ENCODE assay signal across 14 cellular contexts in the genomic region with DNA sequence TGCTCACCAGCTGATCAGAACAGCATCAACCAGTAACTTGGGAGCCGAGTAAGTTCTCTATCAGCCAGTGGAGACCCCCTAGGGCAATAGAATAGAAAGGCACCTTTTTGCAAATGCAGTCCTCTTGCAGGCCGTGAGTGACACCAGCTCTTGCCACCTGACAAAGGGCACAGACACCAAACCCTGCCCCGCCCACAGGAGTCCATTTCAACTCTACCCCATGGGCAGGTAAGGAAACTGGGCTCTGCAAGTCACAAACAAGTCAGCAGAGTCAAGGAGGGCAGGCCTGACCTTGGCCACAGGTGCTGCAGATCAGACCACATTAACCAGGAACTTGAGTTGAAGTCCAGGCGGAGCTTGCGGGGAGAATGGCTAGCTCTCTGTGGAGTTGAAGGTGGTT.
DNase-seq lines count a peak whose midpoint lies in the region; ATAC-seq and TF ChIP-seq lines count a peak whose summit lies in the region.
"Had no signal": no experiment of that assay in that cellular context is flagged by ENCODE, and none has a peak within 500 bp of the region (broad histone marks: within the 10 kb centered on the region; RNA-seq: fewer than 3 reads in every experiment).

No MANE protein-coding gene starts in this region.

- H3K4me1 ChIP-seq in GM23338 (ENCODE audit: insufficient read depth) (peaks cover 16% of the 10 kb centered on the region), PC-9 (replicated peaks; ENCODE audit: insufficient read depth) (peaks cover 7% of the 10 kb centered on the region; the same call in 1 of the 2 replicates), endodermal cell (ENCODE audit: control insufficient read depth, insufficient read depth, low read length) (no peaks in the 10 kb centered on the region), neuron (ENCODE audit: insufficient read depth, low read length) (peaks cover 63% of the 10 kb centered on the region)

- ATAC-seq in GM23338 (peak; percentile 49), GM18867 (IDR thresholded peaks at IDR 0.05; ENCODE audit: unreplicated experiment) (no peak)

- no TSS peak for BruUV-seq in PC-9 (replicated peaks; lab: Mats Ljungman, UMichigan)

- no peak overlapping the region for H3K9ac ChIP-seq in endodermal cell (ENCODE audit: extremely low read depth, low read length, poor library complexity, severe bottlenecking)

- H3K4me2 ChIP-seq in GM23338, result no peak overlapping the region
- no peak overlapping the region for H3K4me2 ChIP-seq in PC-9

- H3K27me3 Mint-ChIP-seq in GM23338 (ENCODE audit: insufficient read depth, low read depth, poor library complexity) (peaks cover 8% of the 10 kb centered on the region), endodermal cell (ENCODE audit: insufficient read depth) (no peaks in the 10 kb centered on the region)

- H3K36me3 Mint-ChIP-seq in GM23338 (ENCODE audit: low read depth), result no peaks in the 10 kb centered on the region
- H3K36me3 Mint-ChIP-seq in endodermal cell (ENCODE audit: low read depth), result no peaks in the 10 kb centered on the region
- H3K36me3 Mint-ChIP-seq: CD14-positive monocyte had no signal

- 0 out of 2 replicates have a peak, but pooled peaks cover 6% of the 10 kb centered on the region for H3F3A ChIP-seq in GM23338 (replicated peaks; ENCODE audit: low read depth)
- no peaks in the 10 kb centered on the region; the same call in 1 of the 2 replicates for H3F3A ChIP-seq in PC-9 (ENCODE audit: insufficient read depth, low read depth)

- H3K4me1 Mint-ChIP-seq in GM23338 (peaks cover 33% of the 10 kb centered on the region), endodermal cell (peaks cover 32% of the 10 kb centered on the region)
- H3K4me1 Mint-ChIP-seq: CD14-positive monocyte had no signal

- POLR2A ChIA-PET in PC-9 (lab: Charles Lee; ENCODE audit: unreplicated experiment), result interaction anchor here (0.6 kb wide), 1 partner anchor 175 kb away, joined by 3 read pairs; no protein-coding TSS in a partner anchor

- H3K27ac ChIP-seq in GM23338 (ENCODE audit: low read depth) (no peak overlapping the region), PC-9 (no peak overlapping the region), endodermal cell (ENCODE audit: low read depth, low read length) (peak overlapping the region; percentile 97)
- H3K27ac ChIP-seq: HL-60 had no signal

- H3K9me2 ChIP-seq in GM23338 (ENCODE audit: insufficient read depth), result 0 out of 2 replicates have a peak, but pooled peaks cover 6% of the 10 kb centered on the region
- no peaks in the 10 kb centered on the region for H3K9me2 ChIP-seq in PC-9 (ENCODE audit: insufficient read depth)

- H3K9me3 ChIP-seq in PC-9 (ENCODE audit: insufficient read depth, low read depth) (no peaks in the 10 kb centered on the region), endodermal cell (ENCODE audit: control insufficient read depth, low read length) (no peaks in the 10 kb centered on the region), neuron (ENCODE audit: low read length) (no peaks in the 10 kb centered on the region)

- 71 to 80% methylated on average over 1 to 5 of the region's 5 CpGs for WGBS in endodermal cell (ENCODE audit: insufficient coverage in 1 of 2, insufficient read length in 1 of 2), 2 experiments

- H3K4me3 ChIP-seq in GM23338 (no peak overlapping the region), PC-9 (no peak overlapping the region), endodermal cell (ENCODE audit: low read length) (no peak overlapping the region), neuron (ENCODE audit: low read length) (no peak overlapping the region)

- H3K4me3 Mint-ChIP-seq in GM23338, result no peak overlapping the region
- H3K4me3 Mint-ChIP-seq in endodermal cell, result no peak overlapping the region
- H3K4me3 Mint-ChIP-seq: CD14-positive monocyte had no signal

- no peak overlapping the region for H3K27ac Mint-ChIP-seq in GM23338
- no peak overlapping the region for H3K27ac Mint-ChIP-seq in endodermal cell
- H3K27ac Mint-ChIP-seq: CD14-positive monocyte had no signal

- H3K36me3 ChIP-seq in GM23338 (ENCODE audit: insufficient read depth), result no peaks in the 10 kb centered on the region
- H3K36me3 ChIP-seq in PC-9 (ENCODE audit: low read depth), result no peaks in the 10 kb centered on the region
- no peaks in the 10 kb centered on the region for H3K36me3 ChIP-seq in endodermal cell (ENCODE audit: control insufficient read depth, insufficient read depth, low read length)
- H3K36me3 ChIP-seq in neuron (ENCODE audit: insufficient read depth, low read length), result no peaks in the 10 kb centered on the region

- CTCF ChIA-PET in PC-9 (lab: Charles Lee), result interaction anchor here (0.7 kb wide), 1 partner anchor 46 kb away, joined by 5 read pairs; no protein-coding TSS in a partner anchor

- H3K79me2 ChIP-seq in GM23338 (replicated peaks; ENCODE audit: insufficient read depth), result no peaks in the 10 kb centered on the region
- H3K79me2 ChIP-seq in PC-9 (ENCODE audit: low read depth), result no peaks in the 10 kb centered on the region

- H3K9me3 Mint-ChIP-seq in GM23338, result no peaks in the 10 kb centered on the region
- no peaks in the 10 kb centered on the region for H3K9me3 Mint-ChIP-seq in endodermal cell
- H3K9me3 Mint-ChIP-seq: CD14-positive monocyte had no signal

- DNase-seq in GM23338 (ENCODE audit: low spot score) (no peak), PC-9 (peak in 1 of 2 experiments; percentile 3), endodermal cell (peak; percentile 52), anterior cingulate cortex (lab: John Stamatoyannopoulos, UW) (no peak), SIG-M5 (lab: John Stamatoyannopoulos, UW) (no peak)
- DNase-seq: GF-D8, NCI-H1930, NCI-H2171 treated with DMSO at 0.1 percent for 48 hours, NCI-H446 treated with DMSO at 0.1 percent for 48 hours, Right ventricle myocardium superior had no signal

- intact Hi-C loops in PC-9 (cut with micrococcal nuclease; ENCODE audit: unreplicated experiment), result no loop called here

- no peaks in the 10 kb centered on the region for H3K27me3 ChIP-seq in GM23338 (ENCODE audit: insufficient read depth)
- no peaks in the 10 kb centered on the region for H3K27me3 ChIP-seq in PC-9 (ENCODE audit: insufficient read depth, low read depth)
- H3K27me3 ChIP-seq in endodermal cell (ENCODE audit: control insufficient read depth, insufficient read depth, low read length, poor library complexity, severe bottlenecking), result no peaks in the 10 kb centered on the region
- H3K27me3 ChIP-seq in neuron (ENCODE audit: insufficient read depth, low read length), result no peaks in the 10 kb centered on the region

- H4K20me1 ChIP-seq in GM23338 (replicated peaks; ENCODE audit: insufficient read depth) (no peaks in the 10 kb centered on the region), PC-9 (ENCODE audit: insufficient read depth) (no peaks in the 10 kb centered on the region)

- TF ChIP-seq CTCF in GM23338 (conservative IDR thresholded peaks at IDR 0.05; ENCODE audit: low read depth in 2 of 2) (no peak), PC-9 (conservative IDR thresholded peaks at IDR 0.05) (no peak), endodermal cell (conservative IDR thresholded peaks at IDR 0.05) (no peak)

- H2AFZ ChIP-seq in GM23338, result peak overlapping the region; percentile 72
- H2AFZ ChIP-seq in PC-9, result peak overlapping the region; percentile 61
- peak overlapping the region; percentile 27 for H2AFZ ChIP-seq in neuron (ENCODE audit: low read depth, low read length)

TF ChIP-seq in GM23338, 12 proteins besides CTCF, POLR2A, EP300 and RAD21 (continues in another document):
- TF ChIP-seq EZH2phosphoT487 (IDR thresholded peaks at IDR 0.05; ENCODE audit: unreplicated experiment) (no peak), EZH2 (IDR thresholded peaks at IDR 0.05; ENCODE audit: low read depth, unreplicated experiment) (no peak), ZNF114 (CRISPR knock-in tag; IDR thresholded peaks at IDR 0.05) (no peak), JUNB (IDR thresholded peaks at IDR 0.05; ENCODE audit: unreplicated experiment) (no peak)
- TF ChIP-seq, protein P1, sequence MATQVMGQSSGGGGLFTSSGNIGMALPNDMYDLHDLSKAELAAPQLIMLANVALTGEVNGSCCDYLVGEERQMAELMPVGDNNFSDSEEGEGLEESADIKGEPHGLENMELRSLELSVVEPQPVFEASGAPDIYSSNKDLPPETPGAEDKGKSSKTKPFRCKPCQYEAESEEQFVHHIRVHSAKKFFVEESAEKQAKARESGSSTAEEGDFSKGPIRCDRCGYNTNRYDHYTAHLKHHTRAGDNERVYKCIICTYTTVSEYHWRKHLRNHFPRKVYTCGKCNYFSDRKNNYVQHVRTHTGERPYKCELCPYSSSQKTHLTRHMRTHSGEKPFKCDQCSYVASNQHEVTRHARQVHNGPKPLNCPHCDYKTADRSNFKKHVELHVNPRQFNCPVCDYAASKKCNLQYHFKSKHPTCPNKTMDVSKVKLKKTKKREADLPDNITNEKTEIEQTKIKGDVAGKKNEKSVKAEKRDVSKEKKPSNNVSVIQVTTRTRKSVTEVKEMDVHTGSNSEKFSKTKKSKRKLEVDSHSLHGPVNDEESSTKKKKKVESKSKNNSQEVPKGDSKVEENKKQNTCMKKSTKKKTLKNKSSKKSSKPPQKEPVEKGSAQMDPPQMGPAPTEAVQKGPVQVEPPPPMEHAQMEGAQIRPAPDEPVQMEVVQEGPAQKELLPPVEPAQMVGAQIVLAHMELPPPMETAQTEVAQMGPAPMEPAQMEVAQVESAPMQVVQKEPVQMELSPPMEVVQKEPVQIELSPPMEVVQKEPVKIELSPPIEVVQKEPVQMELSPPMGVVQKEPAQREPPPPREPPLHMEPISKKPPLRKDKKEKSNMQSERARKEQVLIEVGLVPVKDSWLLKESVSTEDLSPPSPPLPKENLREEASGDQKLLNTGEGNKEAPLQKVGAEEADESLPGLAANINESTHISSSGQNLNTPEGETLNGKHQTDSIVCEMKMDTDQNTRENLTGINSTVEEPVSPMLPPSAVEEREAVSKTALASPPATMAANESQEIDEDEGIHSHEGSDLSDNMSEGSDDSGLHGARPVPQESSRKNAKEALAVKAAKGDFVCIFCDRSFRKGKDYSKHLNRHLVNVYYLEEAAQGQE (IDR thresholded peaks at IDR 0.05; ENCODE audit: unreplicated experiment), result no peak
